8 cellular contexts compared by ENCODE assay signal in genomic region chr9:136544549-136545064, GRCh38. TPM values are rescaled to one million over a fixed set of nuclear protein-coding genes. Genes with fewer than 3 reads are reported as not detected.
A peak's percentile ranks its signal among the peaks of the same experiment; 100 is the strongest.
DNase-seq lines count a peak whose midpoint lies in the region; ATAC-seq and TF ChIP-seq lines count a peak whose summit lies in the region.

No MANE protein-coding gene starts in this region.

- TF ChIP-seq CTCF in GM10248 (IDR thresholded peaks at IDR 0.05; ENCODE audit: control extremely low read depth, extremely low read depth, low read depth, missing control alignments) = no peak

- peaks cover 5% of the 10 kb centered on the region for H3K36me3 Mint-ChIP-seq in activated naive CD8-positive, alpha-beta T cell treated with anti-CD3 and anti-CD28 coated beads, Interleukin-2, amount 10 ng/mL, durations not matched to agents 7 days and 5 days

- peaks cover 22% of the 10 kb centered on the region for H3K4me1 Mint-ChIP-seq in activated naive CD8-positive, alpha-beta T cell treated with anti-CD3 and anti-CD28 coated beads, Interleukin-2, amount 10 ng/mL, durations not matched to agents 7 days and 5 days

- peak overlapping the region; percentile 82 for H3K27ac Mint-ChIP-seq in activated naive CD8-positive, alpha-beta T cell treated with anti-CD3 and anti-CD28 coated beads, Interleukin-2, amount 10 ng/mL, durations not matched to agents 7 days and 5 days

- ATAC-seq in activated naive CD8-positive, alpha-beta T cell treated with anti-CD3 and anti-CD28 coated beads, Interleukin-2, amount 10 ng/mL, durations not matched to agents 7 days and 5 days (ENCODE audit: low read depth) = peak; percentile 6
- ATAC-seq in left cardiac atrium (peak; percentile 4 to 5), HG03135 (IDR thresholded peaks at IDR 0.05; ENCODE audit: unreplicated experiment) (no peak), GM18519 (IDR thresholded peaks at IDR 0.05; ENCODE audit: low FRiP score, unreplicated experiment) (no peak)

- CTCF ChIA-PET in GM10248 (lab: Yijun Ruan, JAX) = interaction anchor here (1.1 kb wide), 1 partner anchor 12 kb away, joined by 3 read pairs; no protein-coding TSS in a partner anchor

- peak; percentile 78 for DNase-seq in GM10248 (ENCODE audit: extremely low spot score)
- peak; percentile 61 for DNase-seq in RKO (ENCODE audit: low spot score)
- peak; percentile 74 for DNase-seq in activated naive CD8-positive, alpha-beta T cell treated with anti-CD3 and anti-CD28 coated beads, Interleukin-2, amount 10 ng/mL, durations not matched to agents 7 days and 5 days
- peak; percentile 79 for DNase-seq in left cardiac atrium
- DNase-seq in pons (ENCODE audit: low spot score) = peak; percentile 84
- DNase-seq in SIG-M5 treated with dmso at 0.1 percent for 504 hours (lab: John Stamatoyannopoulos, UW; ENCODE audit: unreplicated experiment) = no peak

- peak overlapping the region; percentile 93 for H3K4me3 Mint-ChIP-seq in activated naive CD8-positive, alpha-beta T cell treated with anti-CD3 and anti-CD28 coated beads, Interleukin-2, amount 10 ng/mL, durations not matched to agents 7 days and 5 days

- POLR2A ChIA-PET in GM10248 (lab: Yijun Ruan, JAX) = interaction anchor here (1.0 kb wide), 1 partner anchor 80 kb away, joined by 3 read pairs; no protein-coding TSS in a partner anchor
- POLR2A ChIA-PET in activated naive CD8-positive, alpha-beta T cell treated with anti-CD3 and anti-CD28 coated beads, Interleukin-2, amount 10 ng/mL, durations not matched to agents 7 days and 5 days (lab: Charles Lee) = interaction anchor here (4.1 kb wide), 1 partner anchor 11 kb away, joined by 18 read pairs; no protein-coding TSS in a partner anchor

- no peaks in the 10 kb centered on the region for H3K9me3 Mint-ChIP-seq in activated naive CD8-positive, alpha-beta T cell treated with anti-CD3 and anti-CD28 coated beads, Interleukin-2, amount 10 ng/mL, durations not matched to agents 7 days and 5 days

- intact Hi-C loops in left cardiac atrium (cut with DNase I) = loop anchor here (10.0 kb wide), 3 partner anchors 50 to 80 kb away; no protein-coding TSS in a partner anchor

- H3K27me3 Mint-ChIP-seq in activated naive CD8-positive, alpha-beta T cell treated with anti-CD3 and anti-CD28 coated beads, Interleukin-2, amount 10 ng/mL, durations not matched to agents 7 days and 5 days = no peaks in the 10 kb centered on the region

RNA-seq across cellular contexts. Expression of gene NOTCH1, which starts 1.2 kb away (rescaled TPM):
- total RNA-seq in activated naive CD8-positive, alpha-beta T cell treated with anti-CD3 and anti-CD28 coated beads, Interleukin-2, amount 10 ng/mL, durations not matched to agents 7 days and 5 days = 10 to 100 TPM; 67.0 to 70.2 TPM
- total RNA-seq in left cardiac atrium = 10 to 100 TPM; 22.7 to 36.0 TPM

Comparison
In these comparisons a context has a peak if more than half of its experiments do, and no peak if none do; other contexts are left out.
1. ATAC-seq: peak in activated naive CD8-positive, alpha-beta T cell treated with anti-CD3 and anti-CD28 coated beads, Interleukin-2, amount 10 ng/mL, durations not matched to agents 7 days and 5 days (single experiment) and left cardiac atrium (2 of 2); none in HG03135 (single experiment) and GM18519 (single experiment).